Comparison of ENCODE assay signal across 9 cellular contexts in genomic region chr9:127786773-127787123, GRCh38. TPM values are rescaled to one million over a fixed set of nuclear protein-coding genes. Genes with fewer than 3 reads are reported as not detected.
A peak's percentile ranks its signal among the peaks of the same experiment; 100 is the strongest.
DNase-seq lines count a peak whose midpoint lies in the region; ATAC-seq, FAIRE-seq and TF ChIP-seq lines count a peak whose summit lies in the region.
"Had no signal": no experiment of that assay in that cellular context is flagged by ENCODE, and none has a peak within 500 bp of the region (broad histone marks: within the 10 kb centered on the region; RNA-seq: fewer than 3 reads in every experiment).

No MANE protein-coding gene starts in this region.

- intact Hi-C loops in PC-3 (cut with micrococcal nuclease), result loop anchor here (2.0 kb wide), 1 partner anchor 84 kb away; no protein-coding TSS in a partner anchor

- no peaks in the 10 kb centered on the region for H3F3A ChIP-seq in PC-3 (ENCODE audit: low read length, unreplicated experiment)

- H3K27ac Mint-ChIP-seq in progenitor cell of endocrine pancreas, result peak overlapping the region; percentile 90

- peaks cover 6% of the 10 kb centered on the region for H3K4me1 Mint-ChIP-seq in progenitor cell of endocrine pancreas (ENCODE audit: low read depth)

- H3K79me2 ChIP-seq in PC-3 (ENCODE audit: low read length), result peaks cover 42% of the 10 kb centered on the region

- H3K27me3 ChIP-seq in PC-3 (ENCODE audit: low read length), result no peaks in the 10 kb centered on the region

- peak overlapping the region; percentile 79 for H3K27ac ChIP-seq in PC-3 (ENCODE audit: low read length)

- FAIRE-seq in GM12892 (lab: Jason Lieb, UNC), result no peak

- ATAC-seq in PC-3, result no peak
- no peak for ATAC-seq in GM21423 (IDR thresholded peaks at IDR 0.05; ENCODE audit: unreplicated experiment)
- ATAC-seq in HG02642 (IDR thresholded peaks at IDR 0.05; ENCODE audit: poor library complexity, unreplicated experiment), result no peak

- H3K27me3 Mint-ChIP-seq in progenitor cell of endocrine pancreas, result no peaks in the 10 kb centered on the region

- no peak overlapping the region for H2AFZ ChIP-seq in PC-3 (ENCODE audit: low read length)

- H3K4me3 ChIP-seq in PC-3 (ENCODE audit: low read length) (peak overlapping the region; percentile 81), epithelial cell of proximal tubule (ENCODE audit: low read depth, low read length) (peak overlapping the region; percentile 95)

- no peak for TF ChIP-seq POLR2A in GM12892 (IDR thresholded peaks at IDR 0.05; ENCODE audit: low read depth, low read length)

- H4K20me1 ChIP-seq in PC-3 (ENCODE audit: low read length), result peaks cover 32% of the 10 kb centered on the region

- POLR2A ChIA-PET in PC-3 (lab: Charles Lee; ENCODE audit: unreplicated experiment), result interaction anchor here (0.7 kb wide), 2 partner anchors 14 to 217 kb away, joined by 3 to 4 read pairs; no protein-coding TSS in a partner anchor

- no peaks in the 10 kb centered on the region for H3K9me2 ChIP-seq in PC-3 (replicated peaks; ENCODE audit: low read length)

- peak; percentile 58 for TF ChIP-seq CTCF in PC-3 (conservative IDR thresholded peaks at IDR 0.05; ENCODE audit: low read depth, low read length)
- peak; percentile 57 for TF ChIP-seq CTCF in epithelial cell of proximal tubule (conservative IDR thresholded peaks at IDR 0.05; ENCODE audit: low read depth, low read length)
- peak; percentile 43 for TF ChIP-seq CTCF in progenitor cell of endocrine pancreas (IDR thresholded peaks at IDR 0.05; ENCODE audit: unreplicated experiment)

- H3K36me3 Mint-ChIP-seq in progenitor cell of endocrine pancreas (ENCODE audit: insufficient read depth), result peaks cover 18% of the 10 kb centered on the region

- DNase-seq in PC-3 (no peak), epithelial cell of proximal tubule (ENCODE audit: low read depth) (no peak), progenitor cell of endocrine pancreas (ENCODE audit: low spot score, unreplicated experiment) (no peak), NCI-H2196 (lab: John Stamatoyannopoulos, UW; ENCODE audit: unreplicated experiment) (no peak), GM12892 (ENCODE audit: insufficient read length) (no peak)

- peaks cover 4% of the 10 kb centered on the region; the same call in 1 of the 2 replicates for H3K4me1 ChIP-seq in ES-I3 (ENCODE audit: insufficient read depth, low read length)
- H3K4me1 ChIP-seq in PC-3 (ENCODE audit: insufficient read depth, low read length), result peaks cover 10% of the 10 kb centered on the region

- peak overlapping the region; percentile 89 for H3K4me2 ChIP-seq in PC-3 (ENCODE audit: low read length)

- peak overlapping the region; percentile 88 for H3K4me3 Mint-ChIP-seq in progenitor cell of endocrine pancreas (ENCODE audit: low read depth)

- H3K36me3 ChIP-seq in ES-I3 (ENCODE audit: insufficient read depth, low read length), result peaks cover 36% of the 10 kb centered on the region
- H3K36me3 ChIP-seq in PC-3 (ENCODE audit: low read depth, low read length), result peaks cover 43% of the 10 kb centered on the region

- H3K9ac ChIP-seq in ES-I3 (ENCODE audit: low read depth, low read length) (peak overlapping the region; percentile 76), PC-3 (ENCODE audit: low read length) (peak overlapping the region; percentile 98)

- CTCF ChIA-PET in PC-3 (lab: Charles Lee), result no interaction called here

- no peaks in the 10 kb centered on the region for H3K9me3 ChIP-seq in ES-I3 (ENCODE audit: control insufficient read depth, insufficient read depth, low read length)
- H3K9me3 ChIP-seq in PC-3 (ENCODE audit: low read length), result no peaks in the 10 kb centered on the region

- no peaks in the 10 kb centered on the region for H3K9me3 Mint-ChIP-seq in progenitor cell of endocrine pancreas (ENCODE audit: low read depth)

- no TSS peak for BruUV-seq in PC-3 (replicated peaks; lab: Mats Ljungman, UMichigan)

RNA-seq across cellular contexts. Expression of gene CDK9, which starts 0.9 kb away (rescaled TPM):
- 37.3 and 39.2 TPM in 2 replicates for total RNA-seq in PC-3 (2014; rRNA removed)
- 28.4 and 29.5 TPM in 2 replicates for total RNA-seq in epithelial cell of proximal tubule
- 90.9 and 100 TPM in 2 replicates for total RNA-seq in progenitor cell of endocrine pancreas
- polyA plus RNA-seq in GM12892 (2012; ENCODE audit: missing spikeins), result 32.9 TPM

RNA-seq across cellular contexts. Expression of gene SH2D3C, which starts 8.3 kb away (rescaled TPM):
- total RNA-seq in PC-3 (2014; rRNA removed) (0.26 and 1.0 TPM in 2 replicates), epithelial cell of proximal tubule (not detected in 2 replicates), progenitor cell of endocrine pancreas (2.0 and 2.6 TPM in 2 replicates)
- polyA plus RNA-seq in GM12892 (2012; ENCODE audit: missing spikeins), result 6.4 TPM
- total RNA-seq: LHCN-M2 had no signal

RNA-seq across cellular contexts. Expression of gene FPGS, which starts 15.9 kb away (rescaled TPM):
- total RNA-seq in PC-3 (2014; rRNA removed) (78.5 and 133 TPM in 2 replicates), epithelial cell of proximal tubule (104 and 132 TPM in 2 replicates), progenitor cell of endocrine pancreas (75.0 and 78.4 TPM in 2 replicates)
- 43.4 TPM for polyA plus RNA-seq in GM12892 (2012; ENCODE audit: missing spikeins)

RNA-seq across cellular contexts. Expression of gene TOR2A, which starts 51.7 kb away (rescaled TPM):
- total RNA-seq in PC-3 (2014; rRNA removed) (12.2 and 14.1 TPM in 2 replicates), epithelial cell of proximal tubule (13.0 and 15.0 TPM in 2 replicates), progenitor cell of endocrine pancreas (21.8 and 24.2 TPM in 2 replicates)
- 4.7 TPM for polyA plus RNA-seq in GM12892 (2012; ENCODE audit: missing spikeins)
